ENCODE assay signal across 8 cellular contexts in genomic region chr17:38879878-38880727, GRCh38. TPM values are rescaled to one million over a fixed set of nuclear protein-coding genes. Genes with fewer than 3 reads are reported as not detected.
A peak's percentile ranks its signal among the peaks of the same experiment; 100 is the strongest.
DNase-seq lines count a peak whose midpoint lies in the region; ATAC-seq, FAIRE-seq and TF ChIP-seq lines count a peak whose summit lies in the region.

No MANE protein-coding gene starts in this region.

- H3K36me3 Mint-ChIP-seq in CD4-positive, alpha-beta T cell (ENCODE audit: low read depth) = peaks cover 75% of the 10 kb centered on the region

- in situ Hi-C loops in brain microvascular endothelial cell (cut with HindIII; ENCODE audit: low pct_ligation_motif_present, low sequenced_read_pairs) = no loop called here
- in situ Hi-C loops in KBM-7 (cut with MboI; ENCODE audit: low pct_unique_long_range_greater_than_20kb, low sequenced_read_pairs) = no loop called here

- CTCF ChIA-PET in CD4-positive, alpha-beta T cell (lab: Charles Lee) = interaction anchor here (0.6 to 1.0 kb wide), 2 partner anchors 15 to 285 kb away, joined by 3 to 4 read pairs; no protein-coding TSS in a partner anchor

- intact Hi-C loops in CD4-positive, alpha-beta T cell (cut with DNase I, micrococcal nuclease) = loop anchor here (5.0 to 10.0 kb wide), 2 partner anchors 42 to 215 kb away; no protein-coding TSS in a partner anchor

- H3K9ac ChIP-seq in keratinocyte (ENCODE audit: control insufficient read depth, extremely low read depth, insufficient read depth, low read length) = peak overlapping the region; percentile 40

- H3K36me3 ChIP-seq in brain microvascular endothelial cell (replicated peaks) = peaks cover 50% of the 10 kb centered on the region
- peaks cover 22 to 43% of the 10 kb centered on the region in 2 experiments for H3K36me3 ChIP-seq in keratinocyte (ENCODE audit: control insufficient read depth in 2 of 2, extremely low read depth in 1 of 2, insufficient read depth in 2 of 2, low read length in 2 of 2)
- peaks cover 11% of the 10 kb centered on the region for H3K36me3 ChIP-seq in suprapubic skin

- no peak for TF ChIP-seq CTCF in CD4-positive, alpha-beta T cell (IDR thresholded peaks at IDR 0.05)
- TF ChIP-seq CTCF in brain microvascular endothelial cell (IDR thresholded peaks at IDR 0.05; ENCODE audit: low read depth, low read length, missing control alignments) (no peak), keratinocyte (optimal IDR thresholded peaks at IDR 0.05 in 1 of 3, IDR thresholded peaks at IDR 0.05 in 1 of 3, conservative IDR thresholded peaks at IDR 0.05 in 1 of 3; ENCODE audit: extremely low read depth in 1 of 3, insufficient read depth in 2 of 3, low read length in 3 of 3) (no peak), suprapubic skin (IDR thresholded peaks at IDR 0.05) (no peak)

- POLR2A ChIA-PET in CD4-positive, alpha-beta T cell (lab: Charles Lee) = interaction anchor here (0.7 to 8.9 kb wide), 3 partner anchors 9 to 18 kb away, joined by 3 to 103 read pairs (median 4); partner anchors contain the start of gene LASP1

- H3K79me2 ChIP-seq in keratinocyte (ENCODE audit: control insufficient read depth, insufficient read depth, low read length) = peaks cover 73% of the 10 kb centered on the region

- no peaks in the 10 kb centered on the region for H3K27me3 ChIP-seq in CD4-positive, alpha-beta T cell (ENCODE audit: control insufficient read depth, insufficient read depth, low read length)
- no peaks in the 10 kb centered on the region for H3K27me3 ChIP-seq in brain microvascular endothelial cell (replicated peaks)
- H3K27me3 ChIP-seq in keratinocyte (ENCODE audit: control insufficient read depth, extremely low read depth, insufficient read depth, low read length) = no peaks in the 10 kb centered on the region
- no peaks in the 10 kb centered on the region for H3K27me3 ChIP-seq in suprapubic skin

- peaks cover 87% of the 10 kb centered on the region for H3K4me1 Mint-ChIP-seq in CD4-positive, alpha-beta T cell (ENCODE audit: low read depth)

- H3K27ac ChIP-seq in CD4-positive, alpha-beta T cell (ENCODE audit: low read depth, low read length) = peak overlapping the region; percentile 42
- H3K27ac ChIP-seq in brain microvascular endothelial cell (no peak overlapping the region), keratinocyte (ENCODE audit: control insufficient read depth, insufficient read depth, low read length) (peak overlapping the region; percentile 64), suprapubic skin (peak overlapping the region; percentile 76), caudate nucleus (ENCODE audit: low read depth, low read length) (no peak overlapping the region)

- peak; percentile 80 for FAIRE-seq in keratinocyte (lab: Jason Lieb, UNC)

- H3K27me3 Mint-ChIP-seq in CD4-positive, alpha-beta T cell = no peaks in the 10 kb centered on the region

- dilution Hi-C loops in keratinocyte (cut with MboI; ENCODE audit: extremely low pct_ligation_motif_present, low sequenced_read_pairs) = no loop called here

- peak overlapping the region; percentile 81 for H3K4me2 ChIP-seq in keratinocyte (ENCODE audit: control insufficient read depth, extremely low read depth, insufficient read depth, low read depth, low read length)

- no peak for TF ChIP-seq EP300 in suprapubic skin (IDR thresholded peaks at IDR 0.05)

- H3K4me3 ChIP-seq in brain microvascular endothelial cell (ENCODE audit: low read depth, low read length) = no peak overlapping the region
- peak overlapping the region in 1 of 3 experiments; percentile 54 for H3K4me3 ChIP-seq in keratinocyte (ENCODE audit: control insufficient read depth in 2 of 3, extremely low read depth in 1 of 3, insufficient read depth in 2 of 3, low read depth in 1 of 3, low read length in 3 of 3)
- H3K4me3 ChIP-seq in suprapubic skin = peak overlapping the region; percentile 15

- H3K4me1 ChIP-seq in keratinocyte (ENCODE audit: control insufficient read depth, extremely low read depth, insufficient read depth, low read length) (peaks cover 74% of the 10 kb centered on the region), suprapubic skin (peaks cover 81% of the 10 kb centered on the region)

- peak; percentile 24 for ATAC-seq in CD4-positive, alpha-beta T cell (ENCODE audit: poor library complexity)

- DNase-seq in CD4-positive, alpha-beta T cell = peak in 1 of 10 experiments; percentile 29
- peak; percentile 18 to 42 for DNase-seq in Kasumi-1 (lab: John Stamatoyannopoulos, UW)
- DNase-seq in brain microvascular endothelial cell = peak; percentile 74
- no peak for DNase-seq in keratinocyte (ENCODE audit: low read depth, low spot score)
- no peak for DNase-seq in suprapubic skin (ENCODE audit: low spot score in 2 of 2)
- no peak for DNase-seq in caudate nucleus (lab: John Stamatoyannopoulos, UW)
- DNase-seq in DMS153 (lab: John Stamatoyannopoulos, UW) = no peak
- no peak for DNase-seq in KBM-7

- H3K4me3 Mint-ChIP-seq in CD4-positive, alpha-beta T cell = peak overlapping the region; percentile 79

- 2% methylated on average over 7 of the region's 8 CpGs for WGBS in suprapubic skin

- H4K20me1 ChIP-seq in keratinocyte (ENCODE audit: control insufficient read depth, extremely low read depth, insufficient read depth, low read length) = peaks cover 10% of the 10 kb centered on the region

- H3K9me3 ChIP-seq in CD4-positive, alpha-beta T cell (ENCODE audit: control insufficient read depth, low read length) = no peaks in the 10 kb centered on the region
- H3K9me3 ChIP-seq in keratinocyte (ENCODE audit: control insufficient read depth, low read depth, low read length) (no peaks in the 10 kb centered on the region), suprapubic skin (no peaks in the 10 kb centered on the region)

- H2AFZ ChIP-seq in keratinocyte (ENCODE audit: control insufficient read depth, low read length) = no peak overlapping the region

- no peaks in the 10 kb centered on the region for H3K9me3 Mint-ChIP-seq in CD4-positive, alpha-beta T cell

- H3K27ac Mint-ChIP-seq in CD4-positive, alpha-beta T cell = peak overlapping the region; percentile 89

- no peak for TF ChIP-seq POLR2A in suprapubic skin (IDR thresholded peaks at IDR 0.05)

- peaks cover 8% of the 10 kb centered on the region for H3K9me1 ChIP-seq in keratinocyte (ENCODE audit: control insufficient read depth, extremely low read depth, insufficient read depth, low read length)

RNA-seq across cellular contexts. Expression of gene LASP1, which starts 10.2 kb away (rescaled TPM):
- 10 to 100 TPM; 50.1 to 50.5 TPM for total RNA-seq in CD4-positive, alpha-beta T cell
- 72.5 to 117 TPM (median 88.1 TPM) in 3 replicates for polyA plus RNA-seq in keratinocyte
- polyA plus RNA-seq in keratinocyte (2011; ENCODE audit: low read depth) = 60.3 TPM
- 84.7 and 110 TPM in 2 replicates for polyA plus RNA-seq in keratinocyte (2011; cell fraction: cytosol; rRNA removed)
- 103 and 116 TPM in 2 replicates for polyA plus RNA-seq in keratinocyte (2011; cell fraction: nucleus; rRNA removed)
- 51.4 and 174 TPM in 2 replicates for polyA plus RNA-seq in keratinocyte (2012; ENCODE audit: low replicate concordance)
- 134 to 233 TPM (median 138 TPM) in 3 replicates for polyA minus RNA-seq in keratinocyte
- 335 TPM for polyA minus RNA-seq in keratinocyte (2011; cell fraction: cytosol; rRNA and poly(A)+ RNA removed)
- polyA minus RNA-seq in keratinocyte (2011; cell fraction: nucleus; rRNA and poly(A)+ RNA removed) = 76.9 and 90.5 TPM in 2 replicates
- total RNA-seq in suprapubic skin = 100 to 1,000 TPM in 2 of 4 donors, 10 to 100 TPM in 2; 83.1 to 124 (median 99.6) TPM

RNA-seq across cellular contexts. Expression of gene RPL23, which starts 26.6 kb away (rescaled TPM):
- total RNA-seq in CD4-positive, alpha-beta T cell = 1,000 to 10,000 TPM; 2,293 to 2,296 TPM
- polyA plus RNA-seq in keratinocyte = 2,125 to 2,966 TPM (median 2,468 TPM) in 3 replicates
- 7,440 TPM for polyA plus RNA-seq in keratinocyte (2011; ENCODE audit: low read depth)
- 2,699 and 3,057 TPM in 2 replicates for polyA plus RNA-seq in keratinocyte (2011; cell fraction: cytosol; rRNA removed)
- polyA plus RNA-seq in keratinocyte (2011; cell fraction: nucleus; rRNA removed) = 628 and 824 TPM in 2 replicates
- polyA plus RNA-seq in keratinocyte (2012; ENCODE audit: low replicate concordance) = 2,108 and 3,125 TPM in 2 replicates
- polyA minus RNA-seq in keratinocyte = 114 to 670 TPM (median 442 TPM) in 3 replicates
- polyA minus RNA-seq in keratinocyte (2011; cell fraction: cytosol; rRNA and poly(A)+ RNA removed) = 311 TPM
- polyA minus RNA-seq in keratinocyte (2011; cell fraction: nucleus; rRNA and poly(A)+ RNA removed) = 76.0 and 133 TPM in 2 replicates
- 1,000 to 10,000 TPM; 1,382 to 1,902 (median 1,771) TPM for total RNA-seq in suprapubic skin

RNA-seq across cellular contexts. Expression of gene CWC25, which starts 55.0 kb away (rescaled TPM):
- total RNA-seq in CD4-positive, alpha-beta T cell = 10 to 100 TPM; 63.0 to 63.3 TPM
- polyA plus RNA-seq in keratinocyte = 12.7 to 15.3 TPM (median 14.9 TPM) in 3 replicates
- polyA plus RNA-seq in keratinocyte (2011; ENCODE audit: low read depth) = 53.7 TPM
- 8.1 and 10.5 TPM in 2 replicates for polyA plus RNA-seq in keratinocyte (2011; cell fraction: cytosol; rRNA removed)
- 40.1 and 44.1 TPM in 2 replicates for polyA plus RNA-seq in keratinocyte (2011; cell fraction: nucleus; rRNA removed)
- 11.6 and 36.1 TPM in 2 replicates for polyA plus RNA-seq in keratinocyte (2012; ENCODE audit: low replicate concordance)
- polyA minus RNA-seq in keratinocyte = 5.4 to 8.3 TPM (median 7.5 TPM) in 3 replicates
- polyA minus RNA-seq in keratinocyte (2011; cell fraction: cytosol; rRNA and poly(A)+ RNA removed) = 5.9 TPM
- 6.0 and 11.3 TPM in 2 replicates for polyA minus RNA-seq in keratinocyte (2011; cell fraction: nucleus; rRNA and poly(A)+ RNA removed)
- 10 to 100 TPM; 31.5 to 74.8 (median 34.4) TPM for total RNA-seq in suprapubic skin

Comparison
In these comparisons a context has a peak if more than half of its experiments do, and no peak if none do; other contexts are left out.
1. DNase-seq: peak in Kasumi-1 (2 of 2) and brain microvascular endothelial cell (single experiment); none in keratinocyte (single experiment), suprapubic skin (0 of 2), caudate nucleus (0 of 61), DMS153 (single experiment) and KBM-7 (single experiment).
2. H3K27ac ChIP-seq: peak in CD4-positive, alpha-beta T cell (single experiment), keratinocyte (single experiment) and suprapubic skin (single experiment); none in brain microvascular endothelial cell (single experiment) and caudate nucleus (single experiment).